ENCODE assay signal across 1 cellular context in the genomic region with DNA sequence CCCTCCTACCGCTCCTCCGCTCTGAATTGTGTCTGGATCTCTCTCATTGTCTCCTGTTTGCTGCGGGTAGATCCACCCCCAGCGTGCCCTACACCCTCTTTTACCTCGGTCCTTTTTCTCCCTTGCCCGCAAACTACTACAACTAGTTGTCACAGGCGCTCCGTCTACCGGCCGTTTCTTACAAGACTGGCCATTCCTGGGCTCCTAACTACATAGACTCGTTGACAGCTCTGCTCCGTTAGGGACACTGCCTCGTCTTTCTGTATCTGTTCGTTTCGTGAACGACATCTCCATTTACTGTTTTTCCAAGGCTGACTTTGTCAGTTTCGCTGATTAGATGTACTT.
TF ChIP-seq lines count a peak whose summit lies in the region.

No MANE protein-coding gene starts in this region.

TF ChIP-seq in WTC11, 78 proteins besides CTCF, POLR2A, EP300 and RAD21 (continued from another document):
- TF ChIP-seq, protein P1, sequence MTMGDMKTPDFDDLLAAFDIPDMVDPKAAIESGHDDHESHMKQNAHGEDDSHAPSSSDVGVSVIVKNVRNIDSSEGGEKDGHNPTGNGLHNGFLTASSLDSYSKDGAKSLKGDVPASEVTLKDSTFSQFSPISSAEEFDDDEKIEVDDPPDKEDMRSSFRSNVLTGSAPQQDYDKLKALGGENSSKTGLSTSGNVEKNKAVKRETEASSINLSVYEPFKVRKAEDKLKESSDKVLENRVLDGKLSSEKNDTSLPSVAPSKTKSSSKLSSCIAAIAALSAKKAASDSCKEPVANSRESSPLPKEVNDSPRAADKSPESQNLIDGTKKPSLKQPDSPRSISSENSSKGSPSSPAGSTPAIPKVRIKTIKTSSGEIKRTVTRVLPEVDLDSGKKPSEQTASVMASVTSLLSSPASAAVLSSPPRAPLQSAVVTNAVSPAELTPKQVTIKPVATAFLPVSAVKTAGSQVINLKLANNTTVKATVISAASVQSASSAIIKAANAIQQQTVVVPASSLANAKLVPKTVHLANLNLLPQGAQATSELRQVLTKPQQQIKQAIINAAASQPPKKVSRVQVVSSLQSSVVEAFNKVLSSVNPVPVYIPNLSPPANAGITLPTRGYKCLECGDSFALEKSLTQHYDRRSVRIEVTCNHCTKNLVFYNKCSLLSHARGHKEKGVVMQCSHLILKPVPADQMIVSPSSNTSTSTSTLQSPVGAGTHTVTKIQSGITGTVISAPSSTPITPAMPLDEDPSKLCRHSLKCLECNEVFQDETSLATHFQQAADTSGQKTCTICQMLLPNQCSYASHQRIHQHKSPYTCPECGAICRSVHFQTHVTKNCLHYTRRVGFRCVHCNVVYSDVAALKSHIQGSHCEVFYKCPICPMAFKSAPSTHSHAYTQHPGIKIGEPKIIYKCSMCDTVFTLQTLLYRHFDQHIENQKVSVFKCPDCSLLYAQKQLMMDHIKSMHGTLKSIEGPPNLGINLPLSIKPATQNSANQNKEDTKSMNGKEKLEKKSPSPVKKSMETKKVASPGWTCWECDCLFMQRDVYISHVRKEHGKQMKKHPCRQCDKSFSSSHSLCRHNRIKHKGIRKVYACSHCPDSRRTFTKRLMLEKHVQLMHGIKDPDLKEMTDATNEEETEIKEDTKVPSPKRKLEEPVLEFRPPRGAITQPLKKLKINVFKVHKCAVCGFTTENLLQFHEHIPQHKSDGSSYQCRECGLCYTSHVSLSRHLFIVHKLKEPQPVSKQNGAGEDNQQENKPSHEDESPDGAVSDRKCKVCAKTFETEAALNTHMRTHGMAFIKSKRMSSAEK (CRISPR knock-in tag; IDR thresholded peaks at IDR 0.05; ENCODE audit: borderline replicate concordance), result no peak
- TF ChIP-seq, protein P2, sequence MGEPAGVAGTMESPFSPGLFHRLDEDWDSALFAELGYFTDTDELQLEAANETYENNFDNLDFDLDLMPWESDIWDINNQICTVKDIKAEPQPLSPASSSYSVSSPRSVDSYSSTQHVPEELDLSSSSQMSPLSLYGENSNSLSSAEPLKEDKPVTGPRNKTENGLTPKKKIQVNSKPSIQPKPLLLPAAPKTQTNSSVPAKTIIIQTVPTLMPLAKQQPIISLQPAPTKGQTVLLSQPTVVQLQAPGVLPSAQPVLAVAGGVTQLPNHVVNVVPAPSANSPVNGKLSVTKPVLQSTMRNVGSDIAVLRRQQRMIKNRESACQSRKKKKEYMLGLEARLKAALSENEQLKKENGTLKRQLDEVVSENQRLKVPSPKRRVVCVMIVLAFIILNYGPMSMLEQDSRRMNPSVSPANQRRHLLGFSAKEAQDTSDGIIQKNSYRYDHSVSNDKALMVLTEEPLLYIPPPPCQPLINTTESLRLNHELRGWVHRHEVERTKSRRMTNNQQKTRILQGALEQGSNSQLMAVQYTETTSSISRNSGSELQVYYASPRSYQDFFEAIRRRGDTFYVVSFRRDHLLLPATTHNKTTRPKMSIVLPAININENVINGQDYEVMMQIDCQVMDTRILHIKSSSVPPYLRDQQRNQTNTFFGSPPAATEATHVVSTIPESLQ (CRISPR knock-in tag; IDR thresholded peaks at IDR 0.05), result no peak
- no peak for TF ChIP-seq CBFB (CRISPR knock-in tag; IDR thresholded peaks at IDR 0.05; ENCODE audit: low read depth)
- TF ChIP-seq, protein P3, sequence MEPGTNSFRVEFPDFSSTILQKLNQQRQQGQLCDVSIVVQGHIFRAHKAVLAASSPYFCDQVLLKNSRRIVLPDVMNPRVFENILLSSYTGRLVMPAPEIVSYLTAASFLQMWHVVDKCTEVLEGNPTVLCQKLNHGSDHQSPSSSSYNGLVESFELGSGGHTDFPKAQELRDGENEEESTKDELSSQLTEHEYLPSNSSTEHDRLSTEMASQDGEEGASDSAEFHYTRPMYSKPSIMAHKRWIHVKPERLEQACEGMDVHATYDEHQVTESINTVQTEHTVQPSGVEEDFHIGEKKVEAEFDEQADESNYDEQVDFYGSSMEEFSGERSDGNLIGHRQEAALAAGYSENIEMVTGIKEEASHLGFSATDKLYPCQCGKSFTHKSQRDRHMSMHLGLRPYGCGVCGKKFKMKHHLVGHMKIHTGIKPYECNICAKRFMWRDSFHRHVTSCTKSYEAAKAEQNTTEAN (CRISPR knock-in tag; IDR thresholded peaks at IDR 0.05), result no peak
TF ChIP-seq in WTC11: peak in this region for 0.
